ENCODE assay signal across 22 cellular contexts in the genomic region with DNA sequence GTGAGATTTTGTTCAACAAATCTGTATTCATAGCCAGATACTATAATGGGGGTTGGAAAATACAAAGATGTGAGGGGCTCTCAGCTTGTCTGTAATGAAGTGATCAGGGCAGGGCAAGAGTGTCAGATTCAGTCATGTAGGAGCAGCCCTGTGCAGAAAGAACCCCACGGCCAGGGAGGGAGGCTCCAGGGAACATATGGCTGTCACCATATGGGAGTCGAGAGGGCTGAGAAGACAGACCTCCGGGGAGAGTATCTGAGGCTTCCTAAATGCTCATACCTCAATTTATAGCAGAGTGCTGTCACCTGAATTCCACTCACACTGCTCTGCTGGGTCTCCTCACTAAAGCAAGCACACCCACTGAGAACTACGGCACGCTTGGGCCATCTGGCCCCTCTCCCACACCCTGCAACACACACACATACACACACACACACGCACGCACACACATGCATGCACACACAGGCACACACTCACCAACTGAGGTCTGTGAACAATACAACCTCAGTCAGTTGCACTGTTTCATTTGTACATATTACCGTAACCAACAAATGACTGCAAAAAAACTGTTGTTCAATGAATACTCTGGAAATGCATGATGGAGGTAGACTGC.
A peak's percentile ranks its signal among the peaks of the same experiment; 100 is the strongest.
DNase-seq lines count a peak whose midpoint lies in the region; ATAC-seq, FAIRE-seq and TF ChIP-seq lines count a peak whose summit lies in the region.
"Had no signal": no experiment of that assay in that cellular context is flagged by ENCODE, and none has a peak within 500 bp of the region (broad histone marks: within the 10 kb centered on the region; RNA-seq: fewer than 3 reads in every experiment).

No MANE protein-coding gene starts in this region.

- peaks cover 3% of the 10 kb centered on the region; the same call in 1 of the 2 replicates for H4K20me1 ChIP-seq in IMR-90 (ENCODE audit: insufficient read depth, low read length)
- no peaks in the 10 kb centered on the region for H4K20me1 ChIP-seq in astrocyte (ENCODE audit: insufficient read depth, low read length)

- no peak for TF ChIP-seq RAD21 in IMR-90 (IDR thresholded peaks at IDR 0.05; ENCODE audit: low read length)

- FAIRE-seq in astrocyte (lab: Jason Lieb, UNC), result no peak
- FAIRE-seq: GM12892, small intestine had no signal

- H2BK120ac ChIP-seq in IMR-90 (ENCODE audit: low read depth, low read length), result no peak overlapping the region

- no peak for TF ChIP-seq POLR2A in IMR-90 (IDR thresholded peaks at IDR 0.05; ENCODE audit: low read depth, low read length)

- H3K4me1 Mint-ChIP-seq in astrocyte (ENCODE audit: low read depth, unreplicated experiment) (peaks cover 31% of the 10 kb centered on the region), type B pancreatic cell (ENCODE audit: unreplicated experiment) (peaks cover 32% of the 10 kb centered on the region)
- H3K4me1 Mint-ChIP-seq: activated naive CD8-positive, alpha-beta T cell treated with anti-CD3 and anti-CD28 coated beads, Interleukin-2, amount 10 ng/mL, durations not matched to agents 7 days and 5 days; central memory CD8-positive, alpha-beta T cell; T-cell had no signal

- H3K4me1 ChIP-seq in IMR-90 (ENCODE audit: control insufficient read depth, insufficient read depth, low read length), result peaks cover 15% of the 10 kb centered on the region
- H3K4me1 ChIP-seq in astrocyte (ENCODE audit: insufficient read depth, low read length), result peaks cover 16% of the 10 kb centered on the region
- peaks cover 0 to 46% of the 10 kb centered on the region in 2 donors for H3K4me1 ChIP-seq in right atrium auricular region
- H3K4me1 ChIP-seq: parathyroid adenoma had no signal

- ATAC-seq in IMR-90 (ENCODE audit: low read depth), result no peak
- ATAC-seq in HG02623 (IDR thresholded peaks at IDR 0.05; ENCODE audit: unreplicated experiment), result no peak
- ATAC-seq: activated CD8-positive, alpha-beta T cell treated with anti-CD3 and anti-CD28 coated beads for 36 hours; K562; T-cell had no signal

- H2BK5ac ChIP-seq in IMR-90 (ENCODE audit: low read depth, low read length, poor library complexity, severe bottlenecking), result no peak overlapping the region

- no peak overlapping the region for H3K56ac ChIP-seq in IMR-90 (ENCODE audit: extremely low read depth, insufficient read depth, low read length)

- no peak overlapping the region for H2AK9ac ChIP-seq in IMR-90 (replicated peaks; ENCODE audit: low read depth, low read length, poor library complexity)

- BruUV-seq in IMR-90 (replicated peaks; lab: Mats Ljungman, UMichigan), result no TSS peak

- intact Hi-C loops in IMR-90 (cut with micrococcal nuclease), result no loop called here

- in situ Hi-C loops in IMR-90 (cut with MboI; ENCODE audit: low sequenced_read_pairs), result loop anchor here (5.0 kb wide), 1 partner anchor 67 kb away; no protein-coding TSS in a partner anchor

- WGBS in IMR-90 (ENCODE audit: extremely low coverage in 2 of 2, insufficient read length in 1 of 2), 2 experiments, result 30% methylated on average over 2 of the region's 8 CpGs; no CpG with 5 or more reads in 1 of the 2 experiments

- no peak overlapping the region for H4K91ac ChIP-seq in IMR-90 (ENCODE audit: insufficient read depth, low read depth, low read length)

- DNase-seq in IMR-90, result no peak
- no peak for DNase-seq in astrocyte (ENCODE audit: low read depth)
- no peak for DNase-seq in right atrium auricular region (ENCODE audit: low spot score)
- no peak for DNase-seq in type B pancreatic cell (ENCODE audit: extremely low spot score, unreplicated experiment)
- no peak for DNase-seq in GM03348 (ENCODE audit: low spot score)
- no peak for DNase-seq in DMS53 treated with DMSO at 0.1 percent for 48 hours (lab: John Stamatoyannopoulos, UW; ENCODE audit: unreplicated experiment)
- DNase-seq: activated CD8-positive, alpha-beta T cell treated with anti-CD3 and anti-CD28 coated beads for 36 hours; activated naive CD8-positive, alpha-beta T cell treated with anti-CD3 and anti-CD28 coated beads, Interleukin-2, amount 10 ng/mL, durations not matched to agents 7 days and 5 days; AML-193; Calu3; endodermal cell; GDM1; left cardiac atrium; NCI-H1048; SHP77; small intestine; T-cell had no signal

- no peak overlapping the region for H4K5ac ChIP-seq in IMR-90 (ENCODE audit: low read depth, low read length)

- H3K9me3 ChIP-seq in IMR-90 (ENCODE audit: control insufficient read depth, insufficient read depth, low read length), result peaks cover 11% of the 10 kb centered on the region
- H3K9me3 ChIP-seq in astrocyte (ENCODE audit: insufficient read depth, low read depth, low read length), result no peaks in the 10 kb centered on the region
- H3K9me3 ChIP-seq in right atrium auricular region, result peaks cover 0 to 6% of the 10 kb centered on the region in 2 donors

- peaks cover 7% of the 10 kb centered on the region; the same call in 1 of the 2 replicates for H3K9me1 ChIP-seq in IMR-90 (ENCODE audit: insufficient read depth, low read length)

- H3K9me3 Mint-ChIP-seq in astrocyte (ENCODE audit: unreplicated experiment) (peaks cover 6% of the 10 kb centered on the region), type B pancreatic cell (peaks cover 11% of the 10 kb centered on the region)

- no peak overlapping the region for H3K9ac ChIP-seq in IMR-90 (ENCODE audit: low read depth, low read length)
- H3K9ac ChIP-seq in astrocyte (ENCODE audit: low read length), result peak overlapping the region; percentile 27
- H3K9ac ChIP-seq: parathyroid adenoma had no signal

- no peak overlapping the region for H4K8ac ChIP-seq in IMR-90 (ENCODE audit: low read depth in 2 of 2, low read length in 2 of 2)

- peak overlapping the region; percentile 83 for H3K27ac Mint-ChIP-seq in astrocyte (ENCODE audit: unreplicated experiment)
- peak overlapping the region; percentile 66 for H3K27ac Mint-ChIP-seq in type B pancreatic cell
- H3K27ac Mint-ChIP-seq: activated CD8-positive, alpha-beta T cell treated with anti-CD3 and anti-CD28 coated beads for 36 hours; activated naive CD8-positive, alpha-beta T cell treated with anti-CD3 and anti-CD28 coated beads, Interleukin-2, amount 10 ng/mL, durations not matched to agents 7 days and 5 days; endodermal cell; T-cell had no signal

- H2AFZ ChIP-seq in IMR-90 (replicated peaks; ENCODE audit: low read length, poor library complexity), result no peak overlapping the region
- H2AFZ ChIP-seq in astrocyte (ENCODE audit: low read depth, low read length), result no peak overlapping the region

- H3K4me3 ChIP-seq in IMR-90 (ENCODE audit: insufficient read depth, low read depth, low read length) (no peak overlapping the region), astrocyte (ENCODE audit: insufficient read depth, low read depth, low read length) (no peak overlapping the region), right atrium auricular region (no peak overlapping the region)
- H3K4me3 ChIP-seq: K562 had no signal

- dilution Hi-C loops in IMR-90 (cut with HindIII; ENCODE audit: low sequenced_read_pairs, unreplicated experiment), result no loop called here

- no peak overlapping the region for H3K27ac ChIP-seq in IMR-90 (ENCODE audit: insufficient read depth, low read length)
- peak overlapping the region; percentile 52 for H3K27ac ChIP-seq in astrocyte (ENCODE audit: low read depth, low read length)
- H3K27ac ChIP-seq in right atrium auricular region, result peak overlapping the region; percentile 33 to 81
- H3K27ac ChIP-seq: parathyroid adenoma had no signal

- peak overlapping the region; percentile 4; the same call in 1 of the 2 replicates for H3K14ac ChIP-seq in IMR-90 (replicated peaks; ENCODE audit: low read depth, low read length)

- H3K18ac ChIP-seq in IMR-90 (ENCODE audit: low read depth, low read length), result no peak overlapping the region

- POLR2A ChIA-PET in IMR-90 (lab: Charles Lee; ENCODE audit: unreplicated experiment), result no interaction called here

- no peaks in the 10 kb centered on the region for H3K36me3 ChIP-seq in IMR-90 (ENCODE audit: control insufficient read depth, insufficient read depth, low read length)
- H3K36me3 ChIP-seq in astrocyte (ENCODE audit: insufficient read depth, low read length), result no peaks in the 10 kb centered on the region
- no peaks in the 10 kb centered on the region for H3K36me3 ChIP-seq in right atrium auricular region

- peak overlapping the region; percentile 38; the same call in 1 of the 3 replicates for H2BK15ac ChIP-seq in IMR-90 (ENCODE audit: low read depth, low read length)

- TF ChIP-seq CTCF in IMR-90 (conservative IDR thresholded peaks at IDR 0.05; ENCODE audit: low read depth, low read length) (no peak), astrocyte (IDR thresholded peaks at IDR 0.05; ENCODE audit: insufficient read depth, low read depth, low read length) (no peak), right atrium auricular region (IDR thresholded peaks at IDR 0.05) (no peak), type B pancreatic cell (conservative IDR thresholded peaks at IDR 0.05) (no peak)

- peak overlapping the region; percentile 37; the same call in 1 of the 2 replicates for H2BK20ac ChIP-seq in IMR-90 (ENCODE audit: low read depth, low read length)

- no peaks in the 10 kb centered on the region for H3K79me1 ChIP-seq in IMR-90 (ENCODE audit: low read depth in 1 of 2, low read length in 2 of 2)

- CTCF ChIA-PET in IMR-90 (lab: Yijun Ruan, JAX), result interaction anchor here (1.4 to 1.8 kb wide), 2 partner anchors 11 to 19 kb away, joined by 5 to 9 read pairs; no protein-coding TSS in a partner anchor

- peak overlapping the region; percentile 62 for H3K4ac ChIP-seq in IMR-90 (ENCODE audit: low read depth, low read length)

- no peaks in the 10 kb centered on the region for H3K36me3 Mint-ChIP-seq in astrocyte (ENCODE audit: low read depth, unreplicated experiment)
- no peaks in the 10 kb centered on the region for H3K36me3 Mint-ChIP-seq in type B pancreatic cell
- H3K36me3 Mint-ChIP-seq: T-cell had no signal

- H3K27me3 Mint-ChIP-seq in astrocyte (ENCODE audit: low read depth, unreplicated experiment) (no peaks in the 10 kb centered on the region), type B pancreatic cell (no peaks in the 10 kb centered on the region)

- peak overlapping the region; percentile 90 for H2AK5ac ChIP-seq in IMR-90 (ENCODE audit: low read depth, low read length)

- H3K27me3 ChIP-seq in IMR-90 (ENCODE audit: control insufficient read depth, insufficient read depth, low read length) (no peaks in the 10 kb centered on the region), astrocyte (ENCODE audit: insufficient read depth, low read length) (no peaks in the 10 kb centered on the region), right atrium auricular region (no peaks in the 10 kb centered on the region)

- H3K79me2 ChIP-seq in astrocyte (ENCODE audit: insufficient read depth, low read length), result no peaks in the 10 kb centered on the region
- H3K79me2 ChIP-seq: parathyroid adenoma had no signal

- H3K4me3 Mint-ChIP-seq in astrocyte (ENCODE audit: unreplicated experiment), result no peak overlapping the region
- peak overlapping the region; percentile 13 for H3K4me3 Mint-ChIP-seq in type B pancreatic cell
- H3K4me3 Mint-ChIP-seq: activated CD8-positive, alpha-beta T cell treated with anti-CD3 and anti-CD28 coated beads for 36 hours; activated naive CD8-positive, alpha-beta T cell treated with anti-CD3 and anti-CD28 coated beads, Interleukin-2, amount 10 ng/mL, durations not matched to agents 7 days and 5 days; central memory CD8-positive, alpha-beta T cell; endodermal cell; T-cell had no signal

- no peak overlapping the region; the same call in 1 of the 2 replicates for H3K4me2 ChIP-seq in IMR-90 (ENCODE audit: low read depth, low read length)
- H3K4me2 ChIP-seq in astrocyte (ENCODE audit: low read length), result peak overlapping the region; percentile 69

- peak overlapping the region; percentile 63; the same call in 1 of the 2 replicates for H3K23ac ChIP-seq in IMR-90 (ENCODE audit: low read depth, low read length)
